ENCODE assay signal across 8 cellular contexts in the genomic region with DNA sequence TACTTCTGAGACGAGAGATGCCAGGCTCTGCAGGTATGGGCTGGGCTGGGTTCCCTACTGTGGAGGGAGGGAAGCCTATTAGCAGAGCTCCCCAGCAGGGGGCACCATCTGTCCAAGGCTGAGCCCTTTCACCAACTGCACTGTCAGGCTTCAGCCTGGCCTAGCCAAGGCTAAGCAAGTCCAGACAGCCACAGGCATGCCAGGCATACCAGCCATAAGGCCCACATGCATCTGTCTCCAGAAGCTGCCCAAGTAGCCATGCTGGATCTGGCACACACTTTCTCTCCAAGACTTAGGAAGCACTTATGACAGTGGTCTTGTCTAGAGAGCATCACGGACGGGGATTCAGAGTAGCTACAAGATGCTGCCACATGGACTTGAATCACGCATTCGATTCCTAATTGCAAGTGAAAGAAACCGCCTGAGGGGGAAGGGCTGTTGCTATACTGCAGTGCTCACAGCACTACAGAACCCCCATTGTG. TPM values are rescaled to one million over a fixed set of nuclear protein-coding genes. Genes with fewer than 3 reads are reported as not detected.
DNase-seq lines count a peak whose midpoint lies in the region; ATAC-seq, FAIRE-seq and TF ChIP-seq lines count a peak whose summit lies in the region.

No MANE protein-coding gene starts in this region.

- H4K20me1 ChIP-seq in endothelial cell of umbilical vein (replicated peaks; ENCODE audit: control insufficient read depth, extremely low read depth, insufficient read depth, low read length): no peaks in the 10 kb centered on the region

- no peak overlapping the region for H3K4me2 ChIP-seq in endothelial cell of umbilical vein (ENCODE audit: insufficient read depth, low read length)

- H3K9me3 ChIP-seq in endothelial cell of umbilical vein (replicated peaks; ENCODE audit: control insufficient read depth, insufficient read depth, low read length) (no peaks in the 10 kb centered on the region), mucosa of descending colon (no peaks in the 10 kb centered on the region)

- intact Hi-C loops in endothelial cell of umbilical vein (cut with micrococcal nuclease): loop anchor here (1.0 to 10.0 kb wide), 5 partner anchors 20 to 513 kb away; partner anchors contain the start of gene GATA2
- intact Hi-C loops in mucosa of descending colon (cut with DNase I, micrococcal nuclease): loop anchor here in 1 of 2 donors (10.0 kb wide), 1 partner anchor 510 kb away; no protein-coding TSS in a partner anchor

- TF ChIP-seq CTCF in endothelial cell of umbilical vein (IDR thresholded peaks at IDR 0.05; ENCODE audit: extremely low read depth in 1 of 2, insufficient read depth in 1 of 2, low read depth in 1 of 2, low read length in 2 of 2) (peak; percentile 89 to 92), mucosa of descending colon (IDR thresholded peaks at IDR 0.05) (peak; percentile 63)

- no peaks in the 10 kb centered on the region for H3K27me3 ChIP-seq in endothelial cell of umbilical vein (ENCODE audit: control insufficient read depth in 2 of 2, insufficient read depth in 2 of 2, low read length in 2 of 2)

- DNase-seq in AG08396 (ENCODE audit: low spot score): peak; percentile 88
- DNase-seq in NCI-H774 (lab: John Stamatoyannopoulos, UW): peak; percentile 43
- DNase-seq in activated CD8-positive, alpha-beta memory T cell treated with anti-CD3 and anti-CD28 coated beads for 4 hours (ENCODE audit: low read depth in 2 of 2): peak; percentile 36 to 56
- DNase-seq in endothelial cell of umbilical vein (ENCODE audit: low read depth, low spot score): peak; percentile 83
- peak; percentile 76 to 93 (median 87) for DNase-seq in mucosa of descending colon
- peak; percentile 53 to 71 for DNase-seq in stimulated activated CD8-positive, alpha-beta memory T cell treated with anti-CD3 and anti-CD28 coated beads, Interleukin-7, amount 100 ng/mL, for 1 hour (ENCODE audit: low read depth in 2 of 2)

- dilution Hi-C loops in endothelial cell of umbilical vein (cut with MboI; ENCODE audit: extremely low pct_ligation_motif_present, low sequenced_read_pairs): no loop called here

- POLR2A ChIA-PET in endothelial cell of umbilical vein (lab: Charles Lee): interaction anchor here (1.0 kb wide), 1 partner anchor 38 kb away, joined by 4 read pairs; no protein-coding TSS in a partner anchor

- peak; percentile 94 for FAIRE-seq in endothelial cell of umbilical vein (lab: Jason Lieb, UNC)

- H3K36me3 ChIP-seq in endothelial cell of umbilical vein (ENCODE audit: control insufficient read depth in 2 of 2, extremely low read depth in 1 of 2, insufficient read depth in 2 of 2, low read length in 2 of 2) (peaks cover 2 to 19% of the 10 kb centered on the region in 2 experiments), mucosa of descending colon (ENCODE audit: low read depth) (no peaks in the 10 kb centered on the region)

- no peak overlapping the region for H3K9ac ChIP-seq in endothelial cell of umbilical vein (replicated peaks; ENCODE audit: extremely low read depth, insufficient read depth, low read length)

- H3K4me1 ChIP-seq in endothelial cell of umbilical vein (ENCODE audit: control insufficient read depth, extremely low read depth, insufficient read depth, low read length) (peaks cover 15% of the 10 kb centered on the region), mucosa of descending colon (ENCODE audit: low read depth) (peaks cover 8% of the 10 kb centered on the region)

- no peaks in the 10 kb centered on the region for H3K9me1 ChIP-seq in endothelial cell of umbilical vein (replicated peaks; ENCODE audit: control insufficient read depth, extremely low read depth, insufficient read depth, low read length)

- TF ChIP-seq POLR2A in endothelial cell of umbilical vein (IDR thresholded peaks at IDR 0.05; ENCODE audit: low read depth, low read length): no peak

- H3K79me2 ChIP-seq in endothelial cell of umbilical vein (ENCODE audit: control insufficient read depth, insufficient read depth, low read length): peaks cover 10% of the 10 kb centered on the region

- H2AFZ ChIP-seq in endothelial cell of umbilical vein (ENCODE audit: low read depth, low read length): no peak overlapping the region

- H3K27ac ChIP-seq in endothelial cell of umbilical vein (ENCODE audit: insufficient read depth, low read depth, low read length): peak overlapping the region; percentile 30

- no TSS peak for BruUV-seq in endothelial cell of umbilical vein (replicated peaks; lab: Mats Ljungman, UMichigan)

- H3K4me3 ChIP-seq in endothelial cell of umbilical vein (replicated peaks in 1 of 3; ENCODE audit: insufficient read depth in 1 of 3, low read depth in 1 of 3, low read length in 3 of 3) (no peak overlapping the region), mucosa of descending colon (no peak overlapping the region)

- ATAC-seq in GM18858 (IDR thresholded peaks at IDR 0.05; ENCODE audit: unreplicated experiment) (peak; percentile 65), HG03378 (IDR thresholded peaks at IDR 0.05; ENCODE audit: unreplicated experiment) (peak; percentile 71), mucosa of descending colon (peak; percentile 96)

- CTCF ChIA-PET in endothelial cell of umbilical vein (lab: Charles Lee): interaction anchor here (0.8 to 8.6 kb wide), 26 partner anchors 8 to 512 kb away, joined by 3 to 273 read pairs (median 9); partner anchors contain the start of gene RUVBL1

TF ChIP-seq in endothelial cell of umbilical vein, 7 proteins besides CTCF, POLR2A, EP300 and RAD21:
- TF ChIP-seq GATA2 (IDR thresholded peaks at IDR 0.05; ENCODE audit: insufficient read depth, insufficient read length, low read depth, low read length) (no peak), MYC (IDR thresholded peaks at IDR 0.05; ENCODE audit: low read depth, low read length) (no peak), EZH2 (IDR thresholded peaks at IDR 0.05; ENCODE audit: borderline replicate concordance, low read depth, low read length, severe bottlenecking) (no peak), MAX (IDR thresholded peaks at IDR 0.05; ENCODE audit: insufficient read depth, insufficient read length) (no peak), FOS (IDR thresholded peaks at IDR 0.05; ENCODE audit: borderline replicate concordance, insufficient read depth, low read length) (no peak), JUN (IDR thresholded peaks at IDR 0.05; ENCODE audit: borderline replicate concordance, insufficient read depth, insufficient read length, low read depth) (no peak), POLR2AphosphoS5 (IDR thresholded peaks at IDR 0.05; ENCODE audit: insufficient read depth, low read depth, low read length) (no peak)
TF ChIP-seq in endothelial cell of umbilical vein: peak in this region for 0.

RNA-seq across cellular contexts. Expression of gene RUVBL1, which starts 28.3 kb away (rescaled TPM):
- 57.0 and 58.5 TPM in 2 replicates for total RNA-seq in endothelial cell of umbilical vein
- 42.9 and 52.5 TPM in 2 replicates for polyA plus RNA-seq in endothelial cell of umbilical vein
- 72.7 and 90.5 TPM in 2 replicates for polyA plus RNA-seq in endothelial cell of umbilical vein (2011; cell fraction: cytosol; rRNA removed)
- 45.8 and 50.0 TPM in 2 replicates for polyA plus RNA-seq in endothelial cell of umbilical vein (2011; cell fraction: nucleus; rRNA removed)
- polyA plus RNA-seq in endothelial cell of umbilical vein (2012): 60.0 and 79.1 TPM in 2 replicates
- 37.5 and 48.3 TPM in 2 replicates for polyA minus RNA-seq in endothelial cell of umbilical vein
- 60.8 TPM for polyA minus RNA-seq in endothelial cell of umbilical vein (2011; cell fraction: cytosol; rRNA and poly(A)+ RNA removed)
- polyA minus RNA-seq in endothelial cell of umbilical vein (2011; cell fraction: nucleus; rRNA and poly(A)+ RNA removed): 17.9 and 20.0 TPM in 2 replicates
- 10 to 100 TPM; 12.1 to 19.0 (median 15.6) TPM for total RNA-seq in mucosa of descending colon

RNA-seq across cellular contexts. Expression of gene SEC61A1, which starts 43.0 kb away (rescaled TPM):
- total RNA-seq in endothelial cell of umbilical vein (280 and 312 TPM in 2 replicates), mucosa of descending colon (100 to 1,000 TPM; 111 to 159 (median 116) TPM)
- polyA plus RNA-seq in endothelial cell of umbilical vein: 307 and 338 TPM in 2 replicates
- 192 and 202 TPM in 2 replicates for polyA plus RNA-seq in endothelial cell of umbilical vein (2011; cell fraction: cytosol; rRNA removed)
- polyA plus RNA-seq in endothelial cell of umbilical vein (2011; cell fraction: nucleus; rRNA removed): 211 and 214 TPM in 2 replicates
- 223 and 292 TPM in 2 replicates for polyA plus RNA-seq in endothelial cell of umbilical vein (2012)
- polyA minus RNA-seq in endothelial cell of umbilical vein: 648 and 737 TPM in 2 replicates
- polyA minus RNA-seq in endothelial cell of umbilical vein (2011; cell fraction: cytosol; rRNA and poly(A)+ RNA removed): 112 TPM
- 135 and 185 TPM in 2 replicates for polyA minus RNA-seq in endothelial cell of umbilical vein (2011; cell fraction: nucleus; rRNA and poly(A)+ RNA removed)

RNA-seq across cellular contexts. Expression of gene EEFSEC, which starts 58.0 kb away (rescaled TPM):
- 12.0 and 13.1 TPM in 2 replicates for total RNA-seq in endothelial cell of umbilical vein
- polyA plus RNA-seq in endothelial cell of umbilical vein: 14.5 and 18.7 TPM in 2 replicates
- 11.5 and 12.5 TPM in 2 replicates for polyA plus RNA-seq in endothelial cell of umbilical vein (2011; cell fraction: cytosol; rRNA removed)
- polyA plus RNA-seq in endothelial cell of umbilical vein (2011; cell fraction: nucleus; rRNA removed): 9.9 and 10.4 TPM in 2 replicates
- 5.9 and 10.5 TPM in 2 replicates for polyA plus RNA-seq in endothelial cell of umbilical vein (2012)
- polyA minus RNA-seq in endothelial cell of umbilical vein: 8.9 and 11.8 TPM in 2 replicates
- 17.4 TPM for polyA minus RNA-seq in endothelial cell of umbilical vein (2011; cell fraction: cytosol; rRNA and poly(A)+ RNA removed)
- polyA minus RNA-seq in endothelial cell of umbilical vein (2011; cell fraction: nucleus; rRNA and poly(A)+ RNA removed): 10.9 and 12.7 TPM in 2 replicates
- total RNA-seq in mucosa of descending colon: 10 to 100 TPM in 2 of 3 donors, 1 to 10 TPM in 1; 9.7 to 10.9 (median 10.8) TPM
